Comparison of ENCODE assay signal across 26 cellular contexts in the genomic region with DNA sequence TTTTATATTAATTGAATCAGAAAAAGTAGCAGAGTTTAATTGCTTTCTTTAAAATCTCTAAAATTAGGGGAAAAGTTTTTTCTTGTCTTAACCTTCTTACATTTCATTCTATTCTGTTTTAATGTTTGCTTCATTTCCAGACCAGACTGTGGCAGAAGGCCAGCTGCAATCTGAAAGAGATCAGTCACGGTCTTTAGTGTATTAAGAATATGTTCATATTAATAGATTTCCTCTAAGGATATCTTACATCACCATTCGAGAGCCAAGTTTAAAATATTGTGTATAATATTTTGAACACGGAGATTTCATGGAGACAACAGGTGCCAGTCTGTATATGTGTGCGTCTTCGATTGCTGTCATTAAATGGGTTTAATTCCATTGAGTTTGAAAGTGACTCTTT.
"Had no signal": no experiment of that assay in that cellular context is flagged by ENCODE, and none has a peak within 500 bp of the region (broad histone marks: within the 10 kb centered on the region; RNA-seq: fewer than 3 reads in every experiment).

No MANE protein-coding gene starts in this region.

- H3K4me3 Mint-ChIP-seq: memory B cell; naive B cell; stimulated activated effector memory CD8-positive, alpha-beta T cell treated with anti-CD3 and anti-CD28 coated beads, Interleukin-12 subunit alpha, Interleukin-12 subunit beta, amount 100 ng/mL, for 72 hours had no signal

- H3K36me3 ChIP-seq: esophagus squamous epithelium, gastroesophageal sphincter, heart left ventricle, ovary, sigmoid colon, stomach, thyroid gland, vagina had no signal

- H3K27ac Mint-ChIP-seq: memory B cell; naive B cell; stimulated activated effector memory CD8-positive, alpha-beta T cell treated with anti-CD3 and anti-CD28 coated beads, Interleukin-12 subunit alpha, Interleukin-12 subunit beta, amount 100 ng/mL, for 72 hours had no signal

- H3K9me3 ChIP-seq: ovary, psoas muscle, sigmoid colon, thyroid gland, vagina had no signal

- H3K27me3 ChIP-seq: esophagus squamous epithelium, foreskin keratinocyte, gastroesophageal sphincter, heart left ventricle, hepatocyte, ovary, sigmoid colon, stomach, thyroid gland, vagina had no signal

- DNase-seq: dermis blood vessel endothelial cell; effector memory CD4-positive, alpha-beta T cell; esophagus squamous epithelium; foreskin keratinocyte; heart left ventricle; kidney; naive B cell; occipital lobe; ovary; posterior cingulate gyrus; psoas muscle; right cardiac atrium; sigmoid colon; stimulated activated CD4-positive, alpha-beta T cell treated with anti-CD3 and anti-CD28 coated beads, Interleukin-2, amount 100 ng/mL, for 24 hours; stimulated activated CD4-positive, alpha-beta T cell treated with anti-CD3 and anti-CD28 coated beads, Interleukin-4, amount 100 ng/mL, for 24 hours; stimulated activated naive CD4-positive, alpha-beta T cell treated with Interleukin-2 at 50 U/mL for 16 hours; stomach; thyroid gland; trophoblast cell had no signal

- H3K4me1 Mint-ChIP-seq: memory B cell; naive B cell; stimulated activated effector memory CD8-positive, alpha-beta T cell treated with anti-CD3 and anti-CD28 coated beads, Interleukin-12 subunit alpha, Interleukin-12 subunit beta, amount 100 ng/mL, for 72 hours had no signal

- H3K36me3 Mint-ChIP-seq: memory B cell; naive B cell; stimulated activated effector memory CD8-positive, alpha-beta T cell treated with anti-CD3 and anti-CD28 coated beads, Interleukin-12 subunit alpha, Interleukin-12 subunit beta, amount 100 ng/mL, for 72 hours had no signal

- H3K27ac ChIP-seq: coronary artery, esophagus squamous epithelium, foreskin keratinocyte, gastroesophageal sphincter, heart left ventricle, hepatocyte, ovary, psoas muscle, sigmoid colon, stomach, thyroid gland, vagina had no signal

- H3K27me3 Mint-ChIP-seq: memory B cell, naive B cell had no signal

- H3K4me1 ChIP-seq: esophagus squamous epithelium, foreskin keratinocyte, gastroesophageal sphincter, psoas muscle, sigmoid colon, stomach, thyroid gland, vagina had no signal

- FAIRE-seq: kidney had no signal

- H3K4me3 ChIP-seq: coronary artery, esophagus squamous epithelium, gastroesophageal sphincter, heart left ventricle, hepatocyte, lung, ovary, psoas muscle, sigmoid colon, stomach, thyroid gland, vagina had no signal
